Comparison of ENCODE assay signal across 10 cellular contexts in genomic region chr6:167833396-167833763, GRCh38. TPM values are rescaled to one million over a fixed set of nuclear protein-coding genes. Genes with fewer than 3 reads are reported as not detected.
DNase-seq lines count a peak whose midpoint lies in the region; ATAC-seq and TF ChIP-seq lines count a peak whose summit lies in the region.
"Had no signal": no experiment of that assay in that cellular context is flagged by ENCODE, and none has a peak within 500 bp of the region (broad histone marks: within the 10 kb centered on the region; RNA-seq: fewer than 3 reads in every experiment).

No MANE protein-coding gene starts in this region.

- H3K4me1 ChIP-seq in iPS-18a (ENCODE audit: control insufficient read depth, low read depth, low read length) (peaks cover 35% of the 10 kb centered on the region), gastroesophageal sphincter (peaks cover 0 to 48% (median 6%) of the 10 kb centered on the region in 3 donors)

- ATAC-seq in GM21528 (IDR thresholded peaks at IDR 0.05; ENCODE audit: low FRiP score, unreplicated experiment) (peak; percentile 29), GM19328 (IDR thresholded peaks at IDR 0.05; ENCODE audit: unreplicated experiment) (no peak), gastroesophageal sphincter (no peak)

- no peak for TF ChIP-seq POLR2A in gastroesophageal sphincter (IDR thresholded peaks at IDR 0.05)

- TF ChIP-seq EP300 in gastroesophageal sphincter (IDR thresholded peaks at IDR 0.05), result no peak

- WGBS in gastroesophageal sphincter (ENCODE audit: low coverage in 1 of 2), 2 donors, result 59 to 60% methylated on average over 2 of the region's 2 CpGs

- H3K27ac ChIP-seq in iPS-18a (ENCODE audit: low read length) (no peak overlapping the region), gastroesophageal sphincter (no peak overlapping the region)

- DNase-seq in CD1c-positive myeloid dendritic cell (ENCODE audit: extremely low spot score) (peak; percentile 55), OCI-M1 (lab: John Stamatoyannopoulos, UW) (peak; percentile 10), NCI-H2107 (lab: John Stamatoyannopoulos, UW) (no peak), DMS153 treated with DMSO at 0.1 percent for 48 hours (lab: John Stamatoyannopoulos, UW; ENCODE audit: unreplicated experiment) (no peak)
- DNase-seq: activated CD4-positive, alpha-beta T cell treated with anti-CD3 and anti-CD28 coated beads, Interleukin-2, amount 50 U/mL, for 48 hours; Caco-2 had no signal

- H3K9ac ChIP-seq in iPS-18a (ENCODE audit: low read length), result no peak overlapping the region

- no peak for TF ChIP-seq CTCF in gastroesophageal sphincter (IDR thresholded peaks at IDR 0.05)

- H3K4me3 ChIP-seq in iPS-18a (ENCODE audit: low read length), result peak overlapping the region; percentile 5
- H3K4me3 ChIP-seq in gastroesophageal sphincter, result no peak overlapping the region

- H3K36me3 ChIP-seq in iPS-18a (ENCODE audit: control insufficient read depth, low read depth, low read length) (no peaks in the 10 kb centered on the region), gastroesophageal sphincter (no peaks in the 10 kb centered on the region)

- H3K27me3 ChIP-seq in iPS-18a (ENCODE audit: control insufficient read depth, insufficient read depth, low read length), result no peaks in the 10 kb centered on the region
- no peaks in the 10 kb centered on the region for H3K27me3 ChIP-seq in gastroesophageal sphincter

- H3K9me3 ChIP-seq in iPS-18a (ENCODE audit: control insufficient read depth, low read depth, low read length) (no peaks in the 10 kb centered on the region), gastroesophageal sphincter (no peaks in the 10 kb centered on the region)
- H3K9me3 ChIP-seq: Caco-2 had no signal

RNA-seq across cellular contexts. Expression of gene AFDN, which starts 6.7 kb away (rescaled TPM):
- total RNA-seq in gastroesophageal sphincter, result 10 to 100 TPM; 60.7 to 98.4 (median 79.7) TPM

Comparison
In these comparisons a context has a peak if more than half of its experiments do, and no peak if none do; other contexts are left out.
1. DNase-seq: peak in CD1c-positive myeloid dendritic cell (single experiment) and OCI-M1 (single experiment); none in NCI-H2107 (single experiment) and DMS153 treated with DMSO at 0.1 percent for 48 hours (single experiment).